13 cellular contexts compared by ENCODE assay signal in genomic region chr13:23322353-23323336, GRCh38.
DNase-seq lines count a peak whose midpoint lies in the region; ATAC-seq, FAIRE-seq and TF ChIP-seq lines count a peak whose summit lies in the region.
"Had no signal": no experiment of that assay in that cellular context is flagged by ENCODE, and none has a peak within 500 bp of the region (broad histone marks: within the 10 kb centered on the region; RNA-seq: fewer than 3 reads in every experiment).

No MANE protein-coding gene starts in this region.

- H3K27ac Mint-ChIP-seq in activated CD8-positive, alpha-beta T cell treated with anti-CD3 and anti-CD28 coated beads, Interleukin-2, amount 10 ng/mL, durations not matched to agents 7 days and 5 days: peak overlapping the region; percentile 84
- H3K27ac Mint-ChIP-seq: activated B cell treated with CpG ODN at 0.5 μM for 24 hours; dendritic cell treated with granulocyte-macrophage colony-stimulating factor and Interleukin-4, amounts not matched to agents 40 ng/mL and 50 ng/mL, for 4 days had no signal

- DNase-seq in A549 (ENCODE audit: low read depth in 1 of 2, low spot score in 1 of 2) (no peak), H7 (peak; percentile 7), NCI-H1436 treated with DMSO at 0.1 percent for 48 hours (lab: John Stamatoyannopoulos, UW) (no peak)
- DNase-seq in activated CD8-positive, alpha-beta T cell treated with anti-CD3 and anti-CD28 coated beads, Interleukin-2, amount 10 ng/mL, durations not matched to agents 7 days and 5 days: no peak
- DNase-seq: activated B cell treated with CpG ODN at 0.5 μM for 24 hours; activated effector memory CD4-positive, alpha-beta T cell treated with Interleukin-2 at 50 U/mL for 16 hours; NCI-H1048 had no signal

- H3K4me3 Mint-ChIP-seq in activated CD8-positive, alpha-beta T cell treated with anti-CD3 and anti-CD28 coated beads, Interleukin-2, amount 10 ng/mL, durations not matched to agents 7 days and 5 days: peak overlapping the region; percentile 74
- H3K4me3 Mint-ChIP-seq: activated B cell treated with CpG ODN at 0.5 μM for 24 hours; dendritic cell treated with granulocyte-macrophage colony-stimulating factor and Interleukin-4, amounts not matched to agents 40 ng/mL and 50 ng/mL, for 4 days had no signal

- no peak for TF ChIP-seq POLR2A in A549 (IDR thresholded peaks at IDR 0.05; ENCODE audit: low read length)

- peak overlapping the region; percentile 79 to 88 for H3K27ac ChIP-seq in A549
- peak overlapping the region; percentile 69 for H3K27ac ChIP-seq in mesodermal cell (ENCODE audit: low read depth, low read length, severe bottlenecking)

- TF ChIP-seq EP300 in A549 (IDR thresholded peaks at IDR 0.05): no peak

- no peaks in the 10 kb centered on the region for H3K9me3 Mint-ChIP-seq in activated CD8-positive, alpha-beta T cell treated with anti-CD3 and anti-CD28 coated beads, Interleukin-2, amount 10 ng/mL, durations not matched to agents 7 days and 5 days (ENCODE audit: insufficient read depth)
- H3K9me3 Mint-ChIP-seq: activated B cell treated with CpG ODN at 0.5 μM for 24 hours; dendritic cell treated with granulocyte-macrophage colony-stimulating factor and Interleukin-4, amounts not matched to agents 40 ng/mL and 50 ng/mL, for 4 days had no signal

- peaks cover 42% of the 10 kb centered on the region for H3K4me1 Mint-ChIP-seq in activated CD8-positive, alpha-beta T cell treated with anti-CD3 and anti-CD28 coated beads, Interleukin-2, amount 10 ng/mL, durations not matched to agents 7 days and 5 days (ENCODE audit: low read depth)

- no peak for FAIRE-seq in A549 (lab: Jason Lieb, UNC)
- FAIRE-seq: small intestine had no signal

- no peaks in the 10 kb centered on the region for H3K9me3 ChIP-seq in A549
- no peaks in the 10 kb centered on the region for H3K9me3 ChIP-seq in mesodermal cell (ENCODE audit: control insufficient read depth, low read length)

- no peaks in the 10 kb centered on the region for H3K36me3 ChIP-seq in H7 (replicated peaks; ENCODE audit: control insufficient read depth, insufficient read depth, low read length)
- H3K36me3 ChIP-seq in mesodermal cell (ENCODE audit: control insufficient read depth, insufficient read depth, low read length): no peaks in the 10 kb centered on the region

- TF ChIP-seq CTCF in A549 (IDR thresholded peaks at IDR 0.05): no peak

- no peak for TF ChIP-seq RAD21 in A549 (conservative IDR thresholded peaks at IDR 0.05 in 1 of 2, IDR thresholded peaks at IDR 0.05 in 1 of 2)

- POLR2A ChIA-PET in A549 (lab: Yijun Ruan, JAX): interaction anchor here (1.4 to 1.5 kb wide), 2 partner anchors 28 to 53 kb away, joined by 4 to 5 read pairs; no protein-coding TSS in a partner anchor
- POLR2A ChIA-PET in activated CD8-positive, alpha-beta T cell treated with anti-CD3 and anti-CD28 coated beads, Interleukin-2, amount 10 ng/mL, durations not matched to agents 7 days and 5 days (lab: Charles Lee): interaction anchor here (1.1 to 2.0 kb wide), 2 partner anchors 8 to 11 kb away, joined by 3 to 4 read pairs; no protein-coding TSS in a partner anchor

- H3K4me1 ChIP-seq in A549 (peaks cover 49% of the 10 kb centered on the region), mesodermal cell (ENCODE audit: control insufficient read depth, insufficient read depth, low read length, poor library complexity, severe bottlenecking) (peaks cover 10% of the 10 kb centered on the region)

- no peak overlapping the region for H3K4me3 ChIP-seq in A549
- H3K4me3 ChIP-seq in H7 (ENCODE audit: insufficient read depth, low read depth, low read length): no peak overlapping the region
- no peak overlapping the region for H3K4me3 ChIP-seq in mesodermal cell (ENCODE audit: extremely low read depth, insufficient read depth, low read length, poor library complexity, severe bottlenecking)

- CTCF ChIA-PET in A549 (lab: Yijun Ruan, JAX): interaction anchor here (0.7 kb wide), 1 partner anchor 132 kb away, joined by 3 read pairs; no protein-coding TSS in a partner anchor
- CTCF ChIA-PET in activated CD8-positive, alpha-beta T cell treated with anti-CD3 and anti-CD28 coated beads, Interleukin-2, amount 10 ng/mL, durations not matched to agents 7 days and 5 days (lab: Charles Lee): interaction anchor here (0.8 to 1.3 kb wide), 3 partner anchors 23 to 63 kb away, joined by 3 read pairs; no protein-coding TSS in a partner anchor

- peaks cover 4% of the 10 kb centered on the region for H3K27me3 Mint-ChIP-seq in activated CD8-positive, alpha-beta T cell treated with anti-CD3 and anti-CD28 coated beads, Interleukin-2, amount 10 ng/mL, durations not matched to agents 7 days and 5 days (ENCODE audit: low read depth)
- H3K27me3 Mint-ChIP-seq: dendritic cell treated with granulocyte-macrophage colony-stimulating factor and Interleukin-4, amounts not matched to agents 40 ng/mL and 50 ng/mL, for 4 days had no signal

- no peaks in the 10 kb centered on the region for H3K36me3 Mint-ChIP-seq in activated CD8-positive, alpha-beta T cell treated with anti-CD3 and anti-CD28 coated beads, Interleukin-2, amount 10 ng/mL, durations not matched to agents 7 days and 5 days (ENCODE audit: low read depth)

- ATAC-seq in A549 (no peak), HG02610 (IDR thresholded peaks at IDR 0.05; ENCODE audit: unreplicated experiment) (no peak), GM21367 (IDR thresholded peaks at IDR 0.05; ENCODE audit: unreplicated experiment) (no peak), GM18873 (IDR thresholded peaks at IDR 0.05; ENCODE audit: low FRiP score, unreplicated experiment) (no peak)
- ATAC-seq in activated CD8-positive, alpha-beta T cell treated with anti-CD3 and anti-CD28 coated beads, Interleukin-2, amount 10 ng/mL, durations not matched to agents 7 days and 5 days: no peak

- H3K27me3 ChIP-seq in H7 (ENCODE audit: control insufficient read depth, insufficient read depth, low read length): no peaks in the 10 kb centered on the region

- WGBS in A549 (ENCODE audit: missing lambda C conversion rate): 81% methylated on average over 11 of the region's 19 CpGs
- WGBS in mesodermal cell (ENCODE audit: insufficient coverage in 2 of 2), 2 experiments: 95 to 99% methylated on average over 6 to 8 of the region's 19 CpGs

- peak overlapping the region; percentile 62 for H3K4me2 ChIP-seq in A549

TF ChIP-seq in A549, 52 proteins besides CTCF, POLR2A, EP300 and RAD21:
- TF ChIP-seq RFX5 (IDR thresholded peaks at IDR 0.05): no peak
- no peak for TF ChIP-seq EHMT2 (IDR thresholded peaks at IDR 0.05; ENCODE audit: low read depth)
- TF ChIP-seq SMC3 (IDR thresholded peaks at IDR 0.05): no peak
- no peak for TF ChIP-seq EHF (CRISPR knock-in tag; IDR thresholded peaks at IDR 0.05)
- TF ChIP-seq HOXB5 (CRISPR knock-in tag; IDR thresholded peaks at IDR 0.05): no peak
- no peak for TF ChIP-seq PHF8 (IDR thresholded peaks at IDR 0.05; ENCODE audit: borderline replicate concordance, low read depth)
- no peak for TF ChIP-seq JUN (IDR thresholded peaks at IDR 0.05)
